Comparison of ENCODE assay signal across 19 cellular contexts in genomic region chrX:41344053-41344452, GRCh38. TPM values are rescaled to one million over a fixed set of nuclear protein-coding genes. Genes with fewer than 3 reads are reported as not detected.
DNase-seq lines count a peak whose midpoint lies in the region; ATAC-seq, FAIRE-seq and TF ChIP-seq lines count a peak whose summit lies in the region.
"Had no signal": no experiment of that assay in that cellular context is flagged by ENCODE, and none has a peak within 500 bp of the region (broad histone marks: within the 10 kb centered on the region; RNA-seq: fewer than 3 reads in every experiment).

No MANE protein-coding gene starts in this region.

- H3K36me3 ChIP-seq in HepG2 (replicated peaks in 1 of 2; ENCODE audit: control insufficient read depth in 1 of 2, insufficient read depth in 2 of 2, low read length in 2 of 2) (peaks cover 11 to 63% of the 10 kb centered on the region in 2 experiments; a peak in 3 of 5 replicates), right lobe of liver (peaks cover 45 to 99% (median 72%) of the 10 kb centered on the region in 4 donors), GM12878 (ENCODE audit: control insufficient read depth in 2 of 2, insufficient read depth in 2 of 2, low read length in 1 of 2) (peaks cover 17 to 66% of the 10 kb centered on the region in 2 experiments), SJCRH30 (peaks cover 63% of the 10 kb centered on the region)

- no TSS peak for BruUV-seq in HepG2 (replicated peaks; lab: Mats Ljungman, UMichigan)
- BruUV-seq in GM12878 (replicated peaks; lab: Mats Ljungman, UMichigan), result no TSS peak

- no peak for ATAC-seq in HepG2
- no peak for ATAC-seq in right lobe of liver
- ATAC-seq in GM12878, result no peak
- no peak for ATAC-seq in stimulated activated naive CD8-positive, alpha-beta T cell treated with anti-CD3 and anti-CD28 coated beads, Interleukin-15, amount 100 ng/mL, for 72 hours
- no peak for ATAC-seq in GM19023 (IDR thresholded peaks at IDR 0.05; ENCODE audit: unreplicated experiment)
- ATAC-seq: CD8-positive, alpha-beta T cell; Panc1 had no signal

- in situ Hi-C loops in HepG2 (cut with HindIII; ENCODE audit: extremely low pct_ligation_motif_present, low pct_unique_long_range_greater_than_20kb) (no loop called here), GM12878 (cut with MboI) (no loop called here)

- DNase-seq in HepG2 (ENCODE audit: low spot score) (no peak), right lobe of liver (no peak), GM12892 (ENCODE audit: insufficient read length) (no peak), GM12878 (ENCODE audit: low read depth, low spot score) (no peak), SJCRH30 (no peak)
- no peak for DNase-seq in stimulated activated naive CD8-positive, alpha-beta T cell treated with anti-CD3 and anti-CD28 coated beads, Interleukin-15, amount 100 ng/mL, for 72 hours
- DNase-seq: CD8-positive, alpha-beta T cell; Karpas-422; MV-4-11; NCI-H1105 treated with DMSO at 0.1 percent for 48 hours; NCI-H2029 treated with DMSO at 0.1 percent for 48 hours; NCI-H345; NCI-H524; NCI-H774 had no signal

- H4K20me1 ChIP-seq in HepG2 (ENCODE audit: insufficient read depth, low read length) (peaks cover 44% of the 10 kb centered on the region), GM12878 (ENCODE audit: control insufficient read depth, insufficient read depth) (0 out of 2 replicates have a peak, but pooled peaks cover 4% of the 10 kb centered on the region)

- H3K9me3 ChIP-seq in HepG2 (ENCODE audit: low read length), result no peaks in the 10 kb centered on the region
- H3K9me3 ChIP-seq in right lobe of liver, result no peaks in the 10 kb centered on the region
- H3K9me3 ChIP-seq in GM12878 (replicated peaks; ENCODE audit: control insufficient read depth, insufficient read depth, low read length), result no peaks in the 10 kb centered on the region
- no peaks in the 10 kb centered on the region for H3K9me3 ChIP-seq in SJCRH30 (replicated peaks)
- H3K9me3 ChIP-seq: BLaER1 treated with 17β-estradiol and CSF1 and Interleukin-3, amounts not matched to agents 10 nM and 100 nM had no signal

- no peak for TF ChIP-seq EP300 in HepG2 (IDR thresholded peaks at IDR 0.05; ENCODE audit: low read depth in 2 of 2, low read length in 2 of 2)
- TF ChIP-seq EP300 in HepG2 (CRISPR knock-in tag; IDR thresholded peaks at IDR 0.05; ENCODE audit: borderline replicate concordance), result no peak
- TF ChIP-seq EP300 in GM12878 (IDR thresholded peaks at IDR 0.05; ENCODE audit: borderline replicate concordance in 1 of 2, control insufficient read depth in 1 of 2, low read depth in 2 of 2, low read length in 2 of 2), result no peak

- POLR2A ChIA-PET in HepG2 (lab: Yijun Ruan, JAX), result no interaction called here
- POLR2A ChIA-PET in GM12878 (lab: Charles Lee), result interaction anchor here (1.6 kb wide), 1 partner anchor 11 kb away, joined by 4 read pairs; no protein-coding TSS in a partner anchor

- H3K27me3 ChIP-seq in HepG2 (ENCODE audit: control insufficient read depth in 1 of 2, insufficient read depth in 2 of 2, low read length in 2 of 2) (no peaks in the 10 kb centered on the region), right lobe of liver (no peaks in the 10 kb centered on the region), GM12878 (replicated peaks in 1 of 2; ENCODE audit: control insufficient read depth in 2 of 2, insufficient read depth in 2 of 2, low read length in 1 of 2) (no peaks in the 10 kb centered on the region), SJCRH30 (no peaks in the 10 kb centered on the region)
- H3K27me3 ChIP-seq: BLaER1 treated with 17β-estradiol and CSF1 and Interleukin-3, amounts not matched to agents 10 nM and 100 nM had no signal

- no peak overlapping the region for H3K27ac ChIP-seq in HepG2 (ENCODE audit: extremely low read length, insufficient read depth, low read length)
- H3K27ac ChIP-seq in right lobe of liver, result no peak overlapping the region
- no peak overlapping the region for H3K27ac ChIP-seq in GM12878 (ENCODE audit: control insufficient read depth, insufficient read depth)
- H3K27ac ChIP-seq in SJCRH30, result no peak overlapping the region
- H3K27ac ChIP-seq: BLaER1 treated with 17β-estradiol and CSF1 and Interleukin-3, amounts not matched to agents 10 nM and 100 nM had no signal

- H3K4me1 ChIP-seq in HepG2 (ENCODE audit: insufficient read depth, low read length) (peaks cover 4% of the 10 kb centered on the region), right lobe of liver (peaks cover 0 to 3% (median 0%) of the 10 kb centered on the region in 4 donors), GM12878 (ENCODE audit: control insufficient read depth, insufficient read depth, low read length) (no peaks in the 10 kb centered on the region), SJCRH30 (no peaks in the 10 kb centered on the region)

- no peak for TF ChIP-seq RAD21 in HepG2 (CRISPR knock-in tag; IDR thresholded peaks at IDR 0.05)
- no peak for TF ChIP-seq RAD21 in GM12878 (IDR thresholded peaks at IDR 0.05; ENCODE audit: insufficient read depth, low read depth, low read length)

- peaks cover 28% of the 10 kb centered on the region for H3K79me2 ChIP-seq in HepG2 (ENCODE audit: insufficient read depth, low read length)
- H3K79me2 ChIP-seq in GM12878 (ENCODE audit: control insufficient read depth, insufficient read depth, low read length), result peaks cover 29% of the 10 kb centered on the region

- H3K9ac ChIP-seq in HepG2 (ENCODE audit: insufficient read depth, low read depth, low read length) (no peak overlapping the region), GM12878 (ENCODE audit: control insufficient read depth, insufficient read depth, low read length) (no peak overlapping the region)
- H3K9ac ChIP-seq: BLaER1 treated with 17β-estradiol and CSF1 and Interleukin-3, amounts not matched to agents 10 nM and 100 nM had no signal

- no peak overlapping the region for H2AFZ ChIP-seq in HepG2 (ENCODE audit: low read length)
- no peak overlapping the region for H2AFZ ChIP-seq in GM12878 (ENCODE audit: control insufficient read depth, low read depth, low read length)

- peak overlapping the region; percentile 13 to 79 for H3K27ac Mint-ChIP-seq in stimulated activated naive CD8-positive, alpha-beta T cell treated with anti-CD3 and anti-CD28 coated beads, Interleukin-15, amount 100 ng/mL, for 72 hours
- H3K27ac Mint-ChIP-seq: CD8-positive, alpha-beta T cell had no signal

- no peak overlapping the region for H3K4me3 ChIP-seq in HepG2 (replicated peaks in 1 of 3; ENCODE audit: insufficient read depth in 1 of 3, low read depth in 2 of 3, low read length in 3 of 3)
- no peak overlapping the region for H3K4me3 ChIP-seq in right lobe of liver
- H3K4me3 ChIP-seq in GM12878, result no peak overlapping the region
- H3K4me3 ChIP-seq in SJCRH30, result no peak overlapping the region
- H3K4me3 ChIP-seq: BLaER1 treated with 17β-estradiol and CSF1 and Interleukin-3, amounts not matched to agents 10 nM and 100 nM had no signal

- FAIRE-seq in HepG2 (lab: Jason Lieb, UNC) (no peak), GM12892 (lab: Jason Lieb, UNC) (peak; percentile 30), GM12878 (lab: Jason Lieb, UNC) (no peak)
- FAIRE-seq: G401.6, GM19239 had no signal

- intact Hi-C loops in HepG2 (cut with micrococcal nuclease; ENCODE audit: unreplicated experiment) (no loop called here), right lobe of liver (cut with DNase I) (no loop called here), GM12878 (cut with micrococcal nuclease; ENCODE audit: unreplicated experiment) (no loop called here)

- SMC1A ChIA-PET in GM12878 (lab: Charles Lee; ENCODE audit: uncharacterized antibody, unreplicated experiment), result no interaction called here

- CTCF ChIA-PET in HepG2 (lab: Yijun Ruan, JAX; ENCODE audit: low intra/inter-chr PET ratio, low total read pairs) (no interaction called here), GM12878 (lab: Yijun Ruan, JAX) (no interaction called here)

- H3K4me3 Mint-ChIP-seq in stimulated activated naive CD8-positive, alpha-beta T cell treated with anti-CD3 and anti-CD28 coated beads, Interleukin-15, amount 100 ng/mL, for 72 hours, result no peak overlapping the region
- H3K4me3 Mint-ChIP-seq: CD8-positive, alpha-beta T cell had no signal

- no peaks in the 10 kb centered on the region for H3K27me3 Mint-ChIP-seq in stimulated activated naive CD8-positive, alpha-beta T cell treated with anti-CD3 and anti-CD28 coated beads, Interleukin-15, amount 100 ng/mL, for 72 hours

- RAD21 ChIA-PET in GM12878 (lab: Charles Lee; ENCODE audit: unreplicated experiment), result no interaction called here

- TF ChIP-seq CTCF in HepG2 (CRISPR knock-in tag; IDR thresholded peaks at IDR 0.05) (no peak), right lobe of liver (IDR thresholded peaks at IDR 0.05) (no peak), GM12878 (IDR thresholded peaks at IDR 0.05 in 2 of 3, conservative IDR thresholded peaks at IDR 0.05 in 1 of 3; ENCODE audit: control insufficient read depth in 2 of 3, extremely low read depth in 1 of 3, insufficient read depth in 1 of 3, low read depth in 3 of 3, low read length in 3 of 3) (no peak)

- peaks cover 23% of the 10 kb centered on the region for H3K4me1 Mint-ChIP-seq in stimulated activated naive CD8-positive, alpha-beta T cell treated with anti-CD3 and anti-CD28 coated beads, Interleukin-15, amount 100 ng/mL, for 72 hours

- H3K4me2 ChIP-seq in HepG2 (ENCODE audit: low read depth, low read length) (no peak overlapping the region), GM12878 (ENCODE audit: control insufficient read depth, insufficient read depth) (no peak overlapping the region)
- H3K4me2 ChIP-seq: BLaER1 treated with 17β-estradiol and CSF1 and Interleukin-3, amounts not matched to agents 10 nM and 100 nM had no signal

- no peaks in the 10 kb centered on the region for H3K9me3 Mint-ChIP-seq in stimulated activated naive CD8-positive, alpha-beta T cell treated with anti-CD3 and anti-CD28 coated beads, Interleukin-15, amount 100 ng/mL, for 72 hours
- H3K9me3 Mint-ChIP-seq: CD8-positive, alpha-beta T cell had no signal

- TF ChIP-seq POLR2A in HepG2 (IDR thresholded peaks at IDR 0.05; ENCODE audit: insufficient read depth in 1 of 2, low read depth in 2 of 2, low read length in 2 of 2) (no peak), right lobe of liver (IDR thresholded peaks at IDR 0.05) (no peak), GM12892 (IDR thresholded peaks at IDR 0.05; ENCODE audit: low read depth, low read length) (no peak), GM12878 (IDR thresholded peaks at IDR 0.05; ENCODE audit: low read depth, low read length) (no peak)

- WGBS in HepG2 (ENCODE audit: low lambda C conversion rate), result 97% methylated on average over 9 of the region's 9 CpGs
- WGBS in right lobe of liver (ENCODE audit: insufficient coverage, low coverage, low lambda C conversion rate, missing lambda C conversion rate), result 81% methylated on average over 9 of the region's 9 CpGs
- 90% methylated on average over 9 of the region's 9 CpGs for WGBS in GM12878 (ENCODE audit: insufficient coverage, insufficient replicate concordance, low lambda C conversion rate, missing lambda C conversion rate)

RNA-seq across cellular contexts. Expression of gene DDX3X, which starts 10.1 kb away (rescaled TPM):
- total RNA-seq in HepG2 (2016; rRNA removed; fragmentation: Illumina TruSeq; extraction: Trizol) (239 and 370 TPM in 2 replicates), right lobe of liver (100 to 1,000 TPM in 5 of 6 experiments, 10 to 100 TPM in 1; 85.1 to 210 (median 138) TPM), GM12878 (2014; rRNA removed) (175 and 212 TPM in 2 replicates), GM12878 (2014; rRNA removed; fragmentation: Illumina TruSeq; extraction: Trizol) (141 and 142 TPM in 2 replicates), GM12878 (2021) (262 and 283 TPM in 2 replicates)
- total RNA-seq in HepG2 (2016; cell fraction: cytosol; rRNA removed; fragmentation: Illumina TruSeq; extraction: Trizol; ENCODE audit: low read depth), result 10.9 and 11.5 TPM in 2 replicates
- 250 and 342 TPM in 2 replicates for total RNA-seq in HepG2 (2016; cell fraction: insoluble cytoplasmic fraction; rRNA removed; fragmentation: Illumina TruSeq; extraction: Trizol)
- 50.1 and 56.9 TPM in 2 replicates for total RNA-seq in HepG2 (2016; cell fraction: membrane; rRNA removed; fragmentation: Illumina TruSeq; extraction: Trizol)
- 205 and 220 TPM in 2 replicates for total RNA-seq in HepG2 (2016; cell fraction: nucleus; rRNA removed; fragmentation: Illumina TruSeq; extraction: Trizol)
- polyA plus RNA-seq in HepG2 (2011; rRNA removed) (53.0 and 53.5 TPM in 2 replicates), GM12878 (2011; rRNA removed) (134 and 197 TPM in 2 replicates), GM12878 (2014; fragmentation: Illumina TruSeq; extraction: Trizol) (222 and 279 TPM in 2 replicates), GM12878 (2014; fragmentation: Nextera tagmentation; extraction: Ambion mirVana) (10 to 100 TPM; 52.0 to 56.7 TPM), GM12878 (2014; rRNA removed) (145 and 169 TPM in 2 replicates), GM12878 (2016; fragmentation: Nextera tagmentation; extraction: Ambion mirVana) (100 to 1,000 TPM; 203 to 204 TPM)
- polyA plus RNA-seq in HepG2 (2011; cell fraction: cytosol; rRNA removed), result 22.8 and 38.5 TPM in 2 replicates
- 46.9 and 70.9 TPM in 2 replicates for polyA plus RNA-seq in HepG2 (2011; cell fraction: nucleus; rRNA removed)
- polyA plus RNA-seq in HepG2 (2012), result 111 and 117 TPM in 2 replicates
- 3.4 and 4.0 TPM in 2 replicates for polyA plus RNA-seq in HepG2 (2016; cell fraction: cytosol; fragmentation: Illumina TruSeq; extraction: Trizol; ENCODE audit: low read depth)
- 216 and 226 TPM in 2 replicates for polyA plus RNA-seq in HepG2 (2016; cell fraction: insoluble cytoplasmic fraction; fragmentation: Illumina TruSeq; extraction: Trizol; ENCODE audit: low read depth)
- 12.2 and 15.8 TPM in 2 replicates for polyA plus RNA-seq in HepG2 (2016; cell fraction: membrane; fragmentation: Illumina TruSeq; extraction: Trizol; ENCODE audit: low read depth)
- polyA plus RNA-seq in HepG2 (2016; cell fraction: nucleus; fragmentation: Illumina TruSeq; extraction: Trizol; ENCODE audit: insufficient read depth, low read depth), result 181 and 195 TPM in 2 replicates
- polyA minus RNA-seq in HepG2 (2011; rRNA and poly(A)+ RNA removed; ENCODE audit: low replicate concordance), result 87.7 and 227 TPM in 2 replicates
- polyA minus RNA-seq in HepG2 (2011; cell fraction: cytosol; rRNA and poly(A)+ RNA removed), result 89.6 and 98.9 TPM in 2 replicates
- 324 and 365 TPM in 2 replicates for polyA minus RNA-seq in HepG2 (2011; cell fraction: nucleus; rRNA and poly(A)+ RNA removed)
- polyA plus RNA-seq in GM12892 (2012; ENCODE audit: missing spikeins), result 141 TPM
- total RNA-seq in GM12878 (2013; cell fraction: nucleolus; rRNA removed), result 411 TPM in 2 replicates
- polyA plus RNA-seq in GM12878 (2011; ENCODE audit: low read depth), result 120 TPM
- polyA plus RNA-seq in GM12878 (2011; cell fraction: cytosol; rRNA removed), result 54.9 and 55.7 TPM in 2 replicates
- polyA plus RNA-seq in GM12878 (2011; cell fraction: nucleus; rRNA removed), result 104 and 181 TPM in 2 replicates
- 133 and 148 TPM in 2 replicates for polyA plus RNA-seq in GM12878 (2012)
- 120 and 174 TPM in 2 replicates for polyA minus RNA-seq in GM12878 (2011; rRNA and poly(A)+ RNA removed)
- polyA minus RNA-seq in GM12878 (2011; cell fraction: cytosol; rRNA and poly(A)+ RNA removed), result 66.7 and 118 TPM in 2 replicates
- 127 and 235 TPM in 2 replicates for polyA minus RNA-seq in GM12878 (2011; cell fraction: nucleus; rRNA and poly(A)+ RNA removed)
- total RNA-seq in SJCRH30 (2014; rRNA removed; shearing (Covaris generic)), result 201 and 220 TPM in 2 replicates

Comparison
In these comparisons a context has a peak if more than half of its experiments do, and no peak if none do; other contexts are left out.
1. Of the 75 proteins assayed by ChIP-seq in both HepG2 and GM12878: peak only in HepG2: none; only in GM12878: POLR2AphosphoS5; in both: none; in neither: 74.